ENCODE assay signal across 19 cellular contexts in the genomic region with DNA sequence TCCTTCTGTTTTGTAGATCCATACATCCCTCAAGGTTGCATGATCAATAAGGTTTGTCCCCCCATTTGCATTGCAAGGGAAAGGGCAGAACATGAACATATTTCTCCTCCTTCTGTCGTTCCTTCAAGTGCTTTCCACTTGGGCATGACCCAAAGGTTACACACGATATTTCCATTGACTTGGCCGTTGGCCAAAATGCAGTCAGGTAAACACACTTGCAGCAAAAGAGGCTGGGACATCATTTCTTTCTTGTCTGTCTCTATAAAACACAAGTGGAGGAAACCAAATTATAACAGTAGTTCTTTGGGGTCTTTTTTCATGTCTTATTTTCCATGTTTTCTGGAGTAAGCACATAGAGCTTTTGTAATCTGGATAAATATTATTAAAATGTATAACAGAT.
A peak's percentile ranks its signal among the peaks of the same experiment; 100 is the strongest.
DNase-seq lines count a peak whose midpoint lies in the region; ATAC-seq and TF ChIP-seq lines count a peak whose summit lies in the region.
"Had no signal": no experiment of that assay in that cellular context is flagged by ENCODE, and none has a peak within 500 bp of the region (broad histone marks: within the 10 kb centered on the region; RNA-seq: fewer than 3 reads in every experiment).

No MANE protein-coding gene starts in this region.

- no peak for TF ChIP-seq EP300 in esophagus muscularis mucosa (IDR thresholded peaks at IDR 0.05)

- intact Hi-C loops in esophagus muscularis mucosa (cut with DNase I) (no loop called here), tibial artery (cut with DNase I; ENCODE audit: low total_unique reads) (no loop called here)

- H3K9me3 ChIP-seq in esophagus muscularis mucosa (no peaks in the 10 kb centered on the region), tibial artery (no peaks in the 10 kb centered on the region)
- H3K9me3 ChIP-seq: HAP-1, left lung, mucosa of descending colon, SK-N-SH had no signal

- H3K27ac ChIP-seq in esophagus muscularis mucosa (replicated peaks in 1 of 4) (no peak overlapping the region), tibial artery (no peak overlapping the region)
- H3K27ac ChIP-seq: left lung had no signal

- 28% methylated on average over 3 of the region's 3 CpGs for whole genome bisulfite sequencing in esophagus muscularis mucosa

- H3K36me3 ChIP-seq in esophagus muscularis mucosa (no peaks in the 10 kb centered on the region), tibial artery (no peaks in the 10 kb centered on the region)
- H3K36me3 ChIP-seq: HAP-1, left lung had no signal

- ATAC-seq in GM21576 (IDR thresholded peaks at IDR 0.05; ENCODE audit: unreplicated experiment), result no peak
- ATAC-seq: left lung; mucosa of descending colon; stimulated activated naive B cell treated with anti-CD40 and anti-IgM and Interleukin-4, amounts not matched to agents 10 μg/mL and 1 μg/mL and 100 μg/mL, for 72 hours; WTC11 had no signal

- H3K4me1 ChIP-seq in esophagus muscularis mucosa (peaks cover 0 to 18% (median 9%) of the 10 kb centered on the region in 4 donors), tibial artery (no peaks in the 10 kb centered on the region)
- H3K4me1 ChIP-seq: HAP-1, left lung had no signal

- no peak overlapping the region for H3K4me3 ChIP-seq in esophagus muscularis mucosa
- no peak overlapping the region for H3K4me3 ChIP-seq in tibial artery
- H3K4me3 ChIP-seq: HAP-1, left lung, mucosa of descending colon had no signal

- peak; percentile 77 for DNase-seq in DMS153 (lab: John Stamatoyannopoulos, UW)
- DNase-seq in DMS79 treated with DMSO at 0.1 percent for 48 hours (lab: John Stamatoyannopoulos, UW), result peak; percentile 81
- DNase-seq in NCI-H2029 (lab: John Stamatoyannopoulos, UW), result peak; percentile 65
- peak; percentile 28 for DNase-seq in NCI-H774 (lab: John Stamatoyannopoulos, UW)
- no peak for DNase-seq in esophagus muscularis mucosa (ENCODE audit: extremely low spot score)
- no peak for DNase-seq in tibial artery
- DNase-seq: activated CD4-positive, alpha-beta memory T cell treated with anti-CD3 and anti-CD28 coated beads, Interleukin-2, amount 10 ng/mL, durations not matched to agents 7 days and 5 days; activated T-cell treated with anti-CD3 and anti-CD28 coated beads, Interleukin-2, amount 50 U/mL, for 1 hour; caudate nucleus; CD4-positive, alpha-beta memory T cell; left lung; NCI-H2081 treated with DMSO at 0.1 percent for 48 hours; posterior cingulate gyrus; SK-N-SH; stimulated activated naive B cell treated with anti-CD40 and anti-IgM and Interleukin-4, amounts not matched to agents 10 μg/mL and 1 μg/mL and 100 μg/mL, for 72 hours had no signal

- no peaks in the 10 kb centered on the region for H3K27me3 ChIP-seq in esophagus muscularis mucosa
- H3K27me3 ChIP-seq in tibial artery, result no peaks in the 10 kb centered on the region
- H3K27me3 ChIP-seq: left lung had no signal

- TF ChIP-seq CTCF in esophagus muscularis mucosa (IDR thresholded peaks at IDR 0.05) (no peak), tibial artery (IDR thresholded peaks at IDR 0.05) (no peak)

- no peak for TF ChIP-seq POLR2A in esophagus muscularis mucosa (IDR thresholded peaks at IDR 0.05; ENCODE audit: low read depth)

Comparison
In these comparisons a context has a peak if more than half of its experiments do, and no peak if none do; other contexts are left out.
1. DNase-seq: peak in DMS153 (single experiment), DMS79 treated with DMSO at 0.1 percent for 48 hours (single experiment), NCI-H2029 (single experiment) and NCI-H774 (single experiment); none in esophagus muscularis mucosa (single experiment) and tibial artery (0 of 2).